ENCODE assay signal across 20 cellular contexts in the genomic region with DNA sequence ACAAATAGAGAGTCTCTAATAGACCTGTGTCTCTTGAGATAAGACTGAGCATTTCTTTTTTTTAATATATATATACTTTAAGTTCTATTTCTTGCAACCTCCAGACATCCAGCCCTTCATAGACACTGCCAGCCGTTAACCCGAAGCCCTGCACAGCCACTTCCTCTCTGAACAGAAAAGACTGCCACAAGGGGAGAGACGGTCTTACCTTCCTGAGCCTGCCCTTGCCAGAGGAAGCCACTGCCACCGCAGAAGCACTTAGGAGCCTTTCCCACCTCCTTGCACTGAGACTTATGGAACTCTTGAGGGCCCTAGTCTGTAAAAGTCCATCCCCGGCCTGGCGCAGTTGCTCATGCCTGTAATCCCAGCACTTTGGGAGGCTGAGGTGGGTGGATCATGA. TPM values are rescaled to one million over a fixed set of nuclear protein-coding genes. Genes with fewer than 3 reads are reported as not detected.
A peak's percentile ranks its signal among the peaks of the same experiment; 100 is the strongest.
DNase-seq lines count a peak whose midpoint lies in the region; ATAC-seq and TF ChIP-seq lines count a peak whose summit lies in the region.
"Had no signal": no experiment of that assay in that cellular context is flagged by ENCODE, and none has a peak within 500 bp of the region (broad histone marks: within the 10 kb centered on the region; RNA-seq: fewer than 3 reads in every experiment).

No MANE protein-coding gene starts in this region.

- peak; percentile 76 for DNase-seq in cardiac septum (ENCODE audit: low spot score)
- DNase-seq in right atrium auricular region (ENCODE audit: low spot score) = no peak
- DNase-seq in MV-4-11 (lab: John Stamatoyannopoulos, UW) = peak; percentile 85
- no peak for DNase-seq in activated naive CD8-positive, alpha-beta T cell treated with anti-CD3 and anti-CD28 coated beads for 36 hours
- DNase-seq in foreskin keratinocyte = no peak
- DNase-seq in heart left ventricle = no peak
- DNase-seq: BE2C, DMS153, foreskin fibroblast, NCI-H2029, NCI-H524, pancreas, PC-3, trophoblast cell had no signal

- no peak overlapping the region for H3K27ac ChIP-seq in right atrium auricular region
- H3K27ac ChIP-seq in thymus (ENCODE audit: low read depth) = no peak overlapping the region
- no peak overlapping the region for H3K27ac ChIP-seq in foreskin keratinocyte
- no peak overlapping the region for H3K27ac ChIP-seq in heart left ventricle
- H3K27ac ChIP-seq: ascending aorta had no signal

- TF ChIP-seq POLR2A in heart left ventricle (IDR thresholded peaks at IDR 0.05) = no peak

- H3K4me1 Mint-ChIP-seq in activated naive CD8-positive, alpha-beta T cell treated with anti-CD3 and anti-CD28 coated beads for 36 hours = peaks cover 18% of the 10 kb centered on the region

- H3K27me3 ChIP-seq in right atrium auricular region (no peaks in the 10 kb centered on the region), thymus (ENCODE audit: control insufficient read depth, insufficient read depth) (no peaks in the 10 kb centered on the region), foreskin keratinocyte (no peaks in the 10 kb centered on the region), heart left ventricle (peaks cover 0 to 3% (median 0%) of the 10 kb centered on the region in 9 donors)
- H3K27me3 ChIP-seq: ascending aorta, BE2C, pancreas had no signal

- no peaks in the 10 kb centered on the region for H3K9me3 Mint-ChIP-seq in activated naive CD8-positive, alpha-beta T cell treated with anti-CD3 and anti-CD28 coated beads for 36 hours

- H3K27ac Mint-ChIP-seq in activated naive CD8-positive, alpha-beta T cell treated with anti-CD3 and anti-CD28 coated beads for 36 hours = no peak overlapping the region

- no peaks in the 10 kb centered on the region for H3K9me3 ChIP-seq in right atrium auricular region
- no peaks in the 10 kb centered on the region for H3K9me3 ChIP-seq in thymus (ENCODE audit: control insufficient read depth)
- no peaks in the 10 kb centered on the region for H3K9me3 ChIP-seq in heart left ventricle
- H3K9me3 ChIP-seq: ascending aorta, BE2C, pancreas had no signal

- H3K4me3 Mint-ChIP-seq in activated naive CD8-positive, alpha-beta T cell treated with anti-CD3 and anti-CD28 coated beads for 36 hours = peak overlapping the region; percentile 59

- 10% methylated on average over 6 of the region's 6 CpGs for WGBS in thymus
- WGBS in heart left ventricle, 4 donors = 77 to 81% (median 80%) methylated on average over 6 of the region's 6 CpGs

- H3K36me3 ChIP-seq in right atrium auricular region (no peaks in the 10 kb centered on the region), thymus (ENCODE audit: control insufficient read depth, insufficient read depth) (no peaks in the 10 kb centered on the region), heart left ventricle (no peaks in the 10 kb centered on the region)
- H3K36me3 ChIP-seq: ascending aorta, BE2C, pancreas had no signal

- TF ChIP-seq CTCF in right atrium auricular region (IDR thresholded peaks at IDR 0.05) (no peak), foreskin keratinocyte (conservative IDR thresholded peaks at IDR 0.05) (no peak), heart left ventricle (IDR thresholded peaks at IDR 0.05) (no peak)

- H3K36me3 Mint-ChIP-seq in activated naive CD8-positive, alpha-beta T cell treated with anti-CD3 and anti-CD28 coated beads for 36 hours = no peaks in the 10 kb centered on the region

- intact Hi-C loops in cardiac septum (cut with DNase I) (no loop called here), heart left ventricle (cut with DNase I) (loop anchor here in 1 of 10 donors (5.0 to 10.0 kb wide), 2 partner anchors 60 to 607 kb away; no protein-coding TSS in a partner anchor)

- H3K4me3 ChIP-seq in right atrium auricular region = no peak overlapping the region
- H3K4me3 ChIP-seq in thymus (ENCODE audit: low read length) = peak overlapping the region; percentile 44
- H3K4me3 ChIP-seq in heart left ventricle = no peak overlapping the region
- H3K4me3 ChIP-seq: ascending aorta, pancreas, skin epidermis had no signal

- H3K27me3 Mint-ChIP-seq in activated naive CD8-positive, alpha-beta T cell treated with anti-CD3 and anti-CD28 coated beads for 36 hours = peaks cover 3% of the 10 kb centered on the region

- H3K4me1 ChIP-seq in right atrium auricular region = no peaks in the 10 kb centered on the region
- H3K4me1 ChIP-seq in thymus (ENCODE audit: control insufficient read depth, insufficient read depth, low read length) = peaks cover 6% of the 10 kb centered on the region
- H3K4me1 ChIP-seq in foreskin keratinocyte = no peaks in the 10 kb centered on the region
- H3K4me1 ChIP-seq in heart left ventricle = no peaks in the 10 kb centered on the region
- H3K4me1 ChIP-seq: ascending aorta, BE2C had no signal

- ATAC-seq in GM19351 (IDR thresholded peaks at IDR 0.05; ENCODE audit: unreplicated experiment) (no peak), foreskin keratinocyte (no peak), heart left ventricle (no peak)
- ATAC-seq: PC-3 had no signal

RNA-seq across cellular contexts. Expression of a gene that starts 31.8 kb away (rescaled TPM):
- total RNA-seq in cardiac septum (not detected), right atrium auricular region (not detected), foreskin keratinocyte (not detected in 2 replicates), heart left ventricle (1 to 10 TPM in 5 of 9 donors, not detected in 4; 2.6 to 4.3 (median 3.2) TPM)
- not detected for total RNA-seq in activated naive CD8-positive, alpha-beta T cell treated with anti-CD3 and anti-CD28 coated beads for 36 hours
- polyA plus RNA-seq in thymus (4.5 TPM), foreskin keratinocyte (not detected in 2 replicates), heart left ventricle (1 to 10 TPM in 1 of 2 donors, not detected in 1; 1.3 TPM)
- total RNA-seq: ascending aorta, MCF 10A, PC-3, SK-MEL-5 had no signal

RNA-seq across cellular contexts. Expression of a gene that starts 53.3 kb away (rescaled TPM):
- total RNA-seq in cardiac septum (not detected), right atrium auricular region (under 1 TPM in 1 of 2 donors, not detected in 1; 0.51 TPM), foreskin keratinocyte (not detected in 2 replicates), heart left ventricle (1 to 10 TPM in 5 of 9 donors, not detected in 4; 2.2 to 8.4 (median 6.1) TPM)
- not detected for total RNA-seq in activated naive CD8-positive, alpha-beta T cell treated with anti-CD3 and anti-CD28 coated beads for 36 hours
- polyA plus RNA-seq in thymus (23.1 TPM), foreskin keratinocyte (0.18 TPM in 1 of 2 replicates, not detected in the other), heart left ventricle (1 to 10 TPM in 1 of 2 donors, not detected in 1; 1.0 TPM)
- total RNA-seq: ascending aorta, MCF 10A, SK-MEL-5 had no signal

Comparison
In these comparisons a context has a peak if more than half of its experiments do, and no peak if none do; other contexts are left out.
1. DNase-seq: peak in cardiac septum (single experiment) and MV-4-11 (single experiment); none in right atrium auricular region (single experiment), activated naive CD8-positive, alpha-beta T cell treated with anti-CD3 and anti-CD28 coated beads for 36 hours (single experiment), foreskin keratinocyte (0 of 2) and heart left ventricle (0 of 5).